ENCODE assay signal across 11 cellular contexts in the genomic region with DNA sequence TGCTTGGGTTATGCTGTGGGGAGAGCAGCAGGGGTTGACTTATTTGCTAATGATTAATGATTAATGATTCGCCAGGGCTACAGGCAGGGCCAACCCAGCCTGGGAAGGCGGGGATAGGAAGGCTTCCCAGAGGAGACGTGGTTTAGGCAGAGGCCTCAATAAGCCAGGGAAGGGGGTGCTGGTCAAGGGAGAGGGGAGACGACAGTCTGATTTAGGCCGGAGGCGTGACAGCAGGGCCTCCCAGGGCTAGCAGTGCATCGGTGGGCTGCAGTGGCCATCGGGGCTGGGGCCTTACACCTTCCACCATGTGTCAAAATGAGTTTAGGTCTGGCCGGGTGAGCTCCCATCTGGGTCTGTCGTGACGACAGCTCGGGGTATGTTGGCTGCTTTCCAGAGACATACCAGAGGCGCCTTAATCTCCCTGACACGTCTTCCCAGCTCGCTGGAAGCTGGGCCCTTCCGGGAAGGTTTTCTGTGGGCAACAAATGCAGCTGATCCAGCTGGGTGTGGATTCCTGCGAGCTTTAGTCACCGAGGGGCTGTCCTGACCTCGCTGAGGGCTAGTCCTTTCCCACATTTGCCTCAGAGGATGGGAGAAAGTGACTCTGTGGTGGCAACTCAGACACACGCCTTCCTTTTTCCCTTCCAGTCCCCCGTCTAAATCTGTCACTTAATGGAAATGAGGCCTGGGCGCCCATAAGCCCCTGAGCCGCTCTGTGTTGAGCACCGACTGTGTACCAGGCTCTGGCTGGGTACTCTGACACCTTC. TPM values are rescaled to one million over a fixed set of nuclear protein-coding genes. Genes with fewer than 3 reads are reported as not detected.
DNase-seq lines count a peak whose midpoint lies in the region; ATAC-seq and TF ChIP-seq lines count a peak whose summit lies in the region.
"Had no signal": no experiment of that assay in that cellular context is flagged by ENCODE, and none has a peak within 500 bp of the region (broad histone marks: within the 10 kb centered on the region; RNA-seq: fewer than 3 reads in every experiment).

No MANE protein-coding gene starts in this region.

- H3K27me3 ChIP-seq in BE2C (no peaks in the 10 kb centered on the region), PC-9 (ENCODE audit: insufficient read depth, low read depth) (no peaks in the 10 kb centered on the region), fibroblast of lung (ENCODE audit: control insufficient read depth, insufficient read depth, low read length) (no peaks in the 10 kb centered on the region), H7 (ENCODE audit: control insufficient read depth, insufficient read depth, low read length) (no peaks in the 10 kb centered on the region; the same call in 1 of the 2 replicates)

- H3F3A ChIP-seq in PC-9 (ENCODE audit: insufficient read depth, low read depth): 0 out of 2 replicates have a peak, but pooled peaks cover 9% of the 10 kb centered on the region

- H3K79me2 ChIP-seq in PC-9 (ENCODE audit: low read depth) (no peaks in the 10 kb centered on the region), fibroblast of lung (ENCODE audit: control insufficient read depth, insufficient read depth, low read length) (no peaks in the 10 kb centered on the region)

- ATAC-seq in omental fat pad (ENCODE audit: low FRiP score) (peak; percentile 90), GM19463 (IDR thresholded peaks at IDR 0.05; ENCODE audit: unreplicated experiment) (no peak)
- ATAC-seq: activated T-helper 17 cell treated with anti-CD3 and anti-CD28 coated beads, Interleukin-2, amount 50 U/mL, for 72 hours had no signal

- H3K4me1 ChIP-seq in BE2C (peaks cover 6% of the 10 kb centered on the region; the same call in 1 of the 2 replicates), PC-9 (replicated peaks; ENCODE audit: insufficient read depth) (peaks cover 32% of the 10 kb centered on the region), fibroblast of lung (ENCODE audit: control insufficient read depth, extremely low read depth, insufficient read depth, low read length) (peaks cover 18% of the 10 kb centered on the region)

- DNase-seq in BE2C (peak; percentile 57), PC-9 (peak; percentile 96 to 98), fibroblast of lung (ENCODE audit: low read depth in 2 of 2) (peak; percentile 99 to 100), omental fat pad (ENCODE audit: low spot score) (peak; percentile 58), NCI-H2107 treated with DMSO at 0.1 percent for 48 hours (lab: John Stamatoyannopoulos, UW; ENCODE audit: unreplicated experiment) (no peak), G401 (ENCODE audit: low spot score) (no peak), H7 (no peak)
- DNase-seq: stimulated activated CD4-positive, alpha-beta T cell treated with anti-CD3 and anti-CD28 coated beads, Interleukin-4, amount 100 ng/mL, for 4 hours had no signal

- POLR2A ChIA-PET in PC-9 (lab: Charles Lee; ENCODE audit: unreplicated experiment): interaction anchor here (0.6 to 1.0 kb wide), 6 partner anchors 34 to 814 kb away, joined by 4 to 9 read pairs (median 5); no protein-coding TSS in a partner anchor

- H4K20me1 ChIP-seq in PC-9 (ENCODE audit: insufficient read depth) (no peaks in the 10 kb centered on the region), fibroblast of lung (ENCODE audit: control insufficient read depth, extremely low read depth, insufficient read depth, low read length) (no peaks in the 10 kb centered on the region)

- TF ChIP-seq CTCF in BE2C (IDR thresholded peaks at IDR 0.05; ENCODE audit: low read depth, low read length) (no peak), PC-9 (conservative IDR thresholded peaks at IDR 0.05) (no peak), fibroblast of lung (conservative IDR thresholded peaks at IDR 0.05 in 1 of 2, IDR thresholded peaks at IDR 0.05 in 1 of 2; ENCODE audit: low read depth in 1 of 2, low read length in 2 of 2) (no peak), omental fat pad (IDR thresholded peaks at IDR 0.05) (no peak)

- H3K9me2 ChIP-seq in PC-9 (ENCODE audit: insufficient read depth): no peaks in the 10 kb centered on the region

- H3K4me2 ChIP-seq in PC-9: peak overlapping the region; percentile 61
- H3K4me2 ChIP-seq in fibroblast of lung (ENCODE audit: extremely low read depth, insufficient read depth, low read length): peak overlapping the region; percentile 48

- BruUV-seq in PC-9 (replicated peaks; lab: Mats Ljungman, UMichigan): no TSS peak

- in situ Hi-C loops in G401 (cut with HindIII; ENCODE audit: low sequenced_read_pairs): no loop called here

- CTCF ChIA-PET in PC-9 (lab: Charles Lee): interaction anchor here (0.9 kb wide), 1 partner anchor 98 kb away, joined by 5 read pairs; no protein-coding TSS in a partner anchor

- H3K36me3 ChIP-seq in BE2C (no peaks in the 10 kb centered on the region), PC-9 (ENCODE audit: low read depth) (no peaks in the 10 kb centered on the region), fibroblast of lung (ENCODE audit: control insufficient read depth, insufficient read depth, low read length) (no peaks in the 10 kb centered on the region), H7 (replicated peaks; ENCODE audit: control insufficient read depth, insufficient read depth, low read length) (no peaks in the 10 kb centered on the region)

- intact Hi-C loops in PC-9 (cut with micrococcal nuclease; ENCODE audit: unreplicated experiment): loop anchor here (1.0 kb wide), 1 partner anchor 98 kb away; no protein-coding TSS in a partner anchor

- H3K27ac ChIP-seq in PC-9 (peak overlapping the region; percentile 75), fibroblast of lung (ENCODE audit: insufficient read depth, low read length) (peak overlapping the region; percentile 97)

- peak overlapping the region; percentile 63 for H3K9ac ChIP-seq in fibroblast of lung (ENCODE audit: insufficient read depth, low read length)

- no peaks in the 10 kb centered on the region for H3K9me3 ChIP-seq in BE2C
- H3K9me3 ChIP-seq in PC-9 (ENCODE audit: insufficient read depth, low read depth): no peaks in the 10 kb centered on the region
- no peaks in the 10 kb centered on the region for H3K9me3 ChIP-seq in fibroblast of lung (ENCODE audit: control insufficient read depth, insufficient read depth, low read depth, low read length)

- no peak overlapping the region for H3K4me3 ChIP-seq in BE2C (ENCODE audit: low read depth, low read length)
- H3K4me3 ChIP-seq in PC-9: no peak overlapping the region; the same call in 1 of the 2 replicates
- H3K4me3 ChIP-seq in fibroblast of lung (replicated peaks in 1 of 4; ENCODE audit: control extremely low read depth in 1 of 4, insufficient read depth in 1 of 4, low read depth in 3 of 4, low read length in 4 of 4): no peak overlapping the region
- H3K4me3 ChIP-seq in H7 (ENCODE audit: insufficient read depth, low read depth, low read length): no peak overlapping the region

- H2AFZ ChIP-seq in PC-9: peak overlapping the region; percentile 62; the same call in 1 of the 2 replicates
- peak overlapping the region; percentile 50 for H2AFZ ChIP-seq in fibroblast of lung (ENCODE audit: low read length)

RNA-seq across cellular contexts. Expression of a gene that starts 3.7 kb away (rescaled TPM):
- not detected for polyA plus RNA-seq in BE2C (2012; ENCODE audit: insufficient read depth, insufficient read length, low read depth)
- total RNA-seq in PC-9 (2021) (not detected in 2 replicates), fibroblast of lung (0.26 and 0.33 TPM in 2 replicates), omental fat pad (under 1 TPM in 3 of 4 donors, not detected in 1; 0.19 to 0.63 (median 0.48) TPM)
- 0.09 and 0.15 TPM in 2 replicates for polyA plus RNA-seq in fibroblast of lung
- 0.58 and 1.0 TPM in 2 replicates for polyA plus RNA-seq in fibroblast of lung (2012)
- polyA minus RNA-seq in fibroblast of lung (ENCODE audit: low replicate concordance): 1.9 TPM in 1 of 2 replicates, not detected in the other
- total RNA-seq in G401 (2014; rRNA removed; shearing (Covaris generic)): 0.27 TPM in 1 of 2 replicates, not detected in the other
- 0.18 TPM in 1 of 2 replicates, not detected in the other for total RNA-seq in H7 (2014; rRNA removed; shearing (Covaris generic))
- total RNA-seq: activated T-helper 17 cell treated with anti-CD3 and anti-CD28 coated beads, Interleukin-2, amount 50 U/mL, for 72 hours had no signal
- polyA plus RNA-seq: IgD-negative memory B cell had no signal

RNA-seq across cellular contexts. Expression of a gene that starts 50.5 kb away (rescaled TPM):
- polyA plus RNA-seq in BE2C (2012; ENCODE audit: insufficient read depth, insufficient read length, low read depth): 3.5 TPM
- 32.2 and 35.7 TPM in 2 replicates for total RNA-seq in PC-9 (2021)
- total RNA-seq in fibroblast of lung: 13.4 and 18.3 TPM in 2 replicates
- polyA plus RNA-seq in fibroblast of lung: 17.2 and 17.3 TPM in 2 replicates
- polyA plus RNA-seq in fibroblast of lung (2012): 11.4 TPM in 2 replicates
- polyA minus RNA-seq in fibroblast of lung (ENCODE audit: low replicate concordance): 12.4 and 14.3 TPM in 2 replicates
- total RNA-seq in omental fat pad: 10 to 100 TPM; 11.4 to 30.4 (median 17.6) TPM
- 47.9 and 53.3 TPM in 2 replicates for total RNA-seq in G401 (2014; rRNA removed; shearing (Covaris generic))
- total RNA-seq in H7 (2014; rRNA removed; shearing (Covaris generic)): 58.5 and 72.0 TPM in 2 replicates

Comparison
In these comparisons a context has a peak if more than half of its experiments do, and no peak if none do; other contexts are left out.
1. DNase-seq: peak in BE2C (single experiment), PC-9 (2 of 2), fibroblast of lung (2 of 2) and omental fat pad (single experiment); none in NCI-H2107 treated with DMSO at 0.1 percent for 48 hours (single experiment), G401 (single experiment) and H7 (single experiment).